8 cellular contexts compared by ENCODE assay signal in the genomic region with DNA sequence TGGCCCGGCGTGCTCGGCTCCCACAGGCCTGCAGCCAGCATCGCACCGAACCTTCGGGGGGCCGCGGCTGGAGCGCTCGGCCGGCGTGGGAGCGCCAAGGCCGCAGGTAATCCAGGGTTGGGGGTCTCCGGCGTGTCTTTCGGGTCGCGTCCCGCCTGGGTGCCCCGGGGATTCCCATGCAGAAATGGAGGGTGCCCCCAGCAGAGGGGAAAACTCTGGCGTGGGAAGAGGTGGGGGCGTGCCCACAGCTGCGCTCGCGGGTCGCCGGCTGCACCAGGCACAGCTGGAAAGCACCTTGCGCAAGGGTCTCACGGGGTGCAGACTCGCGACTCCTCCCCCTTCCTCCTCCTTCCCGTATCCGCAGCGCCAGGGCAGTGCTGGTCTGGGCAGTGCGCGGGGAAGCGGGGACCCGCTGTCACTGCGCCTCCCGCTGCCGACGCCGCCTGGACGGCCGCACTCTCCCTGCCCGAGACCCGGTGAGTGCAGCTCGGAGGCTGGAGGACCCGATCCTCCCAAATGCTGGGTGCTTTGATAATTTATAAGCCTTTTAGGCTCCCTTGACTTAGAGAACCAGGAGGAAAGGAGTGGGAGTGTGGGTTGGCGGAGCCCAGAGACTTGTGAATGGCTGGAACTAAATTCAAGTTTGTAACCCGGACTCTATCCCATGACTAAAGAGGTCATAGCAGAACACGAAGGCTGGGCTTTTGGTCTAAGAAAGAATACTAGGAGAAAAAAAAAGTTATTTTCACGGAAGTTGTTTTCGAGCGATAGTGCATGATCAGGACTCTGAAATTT. TPM values are rescaled to one million over a fixed set of nuclear protein-coding genes. Genes with fewer than 3 reads are reported as not detected.
DNase-seq lines count a peak whose midpoint lies in the region; ATAC-seq and TF ChIP-seq lines count a peak whose summit lies in the region.

No MANE protein-coding gene starts in this region.

- H3K27ac Mint-ChIP-seq in nephron: peak overlapping the region; percentile 85 to 98 (median 95)

- H3K27ac ChIP-seq in Panc1 (ENCODE audit: low read length) (peak overlapping the region; percentile 85), thoracic aorta (peak overlapping the region; percentile 98 to 99)

- CTCF ChIA-PET in AG04449 (lab: Yijun Ruan, JAX): interaction anchor here (1.8 kb wide), 1 partner anchor 21 kb away, joined by 6 read pairs; no protein-coding TSS in a partner anchor
- CTCF ChIA-PET in Panc1 (lab: Charles Lee): no interaction called here

- H3K4me3 Mint-ChIP-seq in nephron: peak overlapping the region; percentile 87 to 95 (median 95)

- peak; percentile 28 for ATAC-seq in GM18861 (IDR thresholded peaks at IDR 0.05; ENCODE audit: unreplicated experiment)
- ATAC-seq in HG03095 (IDR thresholded peaks at IDR 0.05; ENCODE audit: unreplicated experiment): peak; percentile 49
- ATAC-seq in Panc1: peak; percentile 75
- peak; percentile 66 for ATAC-seq in thoracic aorta (ENCODE audit: insufficient number of reproducible peaks, low FRiP score, low read depth)

- POLR2A ChIA-PET in AG04449 (lab: Yijun Ruan, JAX) (interaction anchor here (0.9 to 1.9 kb wide), 4 partner anchors 9 to 30 kb away, joined by 4 to 5 read pairs (median 5); no protein-coding TSS in a partner anchor), Panc1 (lab: Charles Lee) (interaction anchor here (0.7 kb wide), 1 partner anchor 27 kb away, joined by 3 read pairs; no protein-coding TSS in a partner anchor)

- peaks cover 10% of the 10 kb centered on the region for H3K27me3 Mint-ChIP-seq in nephron (ENCODE audit: low read depth)

- no peaks in the 10 kb centered on the region for H3K9me3 Mint-ChIP-seq in nephron

- DNase-seq in AG04449 (ENCODE audit: low read depth, low spot score) (no peak), Panc1 (ENCODE audit: low read depth, low spot score) (no peak), fibroblast of pulmonary artery (ENCODE audit: low read depth) (peak; percentile 95), thoracic aorta (ENCODE audit: low spot score) (peak; percentile 74)
- DNase-seq in activated T-helper 9 cell treated with anti-CD3 and anti-CD28 coated beads, Interleukin-2, amount 50 U/mL, for 16 hours (ENCODE audit: low read depth): peak; percentile 65

- H3K4me3 ChIP-seq in AG04449 (ENCODE audit: low read depth, low read length) (peak overlapping the region; percentile 86), Panc1 (ENCODE audit: low read depth in 2 of 2, low read length in 2 of 2) (peak overlapping the region; percentile 66 to 79), fibroblast of pulmonary artery (replicated peaks; ENCODE audit: low read depth, low read length) (peak overlapping the region; percentile 91), thoracic aorta (peak overlapping the region; percentile 97)

- H3K4me1 Mint-ChIP-seq in nephron: peaks cover 53% of the 10 kb centered on the region

- H3K9me3 ChIP-seq in Panc1 (ENCODE audit: control insufficient read depth, insufficient read depth, low read depth, low read length) (no peaks in the 10 kb centered on the region), thoracic aorta (no peaks in the 10 kb centered on the region)

- H3K36me3 ChIP-seq in Panc1 (ENCODE audit: control insufficient read depth, insufficient read depth, low read length) (no peaks in the 10 kb centered on the region; the same call in 1 of the 2 replicates), thoracic aorta (peaks cover 3% of the 10 kb centered on the region)

- BruUV-seq in Panc1 (replicated peaks; lab: Mats Ljungman, UMichigan): no TSS peak

- intact Hi-C loops in Panc1 (cut with micrococcal nuclease; ENCODE audit: unreplicated experiment): no loop called here

- in situ Hi-C loops in Panc1 (cut with HindIII; ENCODE audit: low pct_unique_long_range_greater_than_20kb, low sequenced_read_pairs): no loop called here

- no peaks in the 10 kb centered on the region for H3K27me3 ChIP-seq in Panc1 (ENCODE audit: control insufficient read depth, insufficient read depth, low read length)
- no peaks in the 10 kb centered on the region for H3K27me3 ChIP-seq in thoracic aorta (replicated peaks; ENCODE audit: insufficient read depth)

- peaks cover 7% of the 10 kb centered on the region for H3K36me3 Mint-ChIP-seq in nephron (ENCODE audit: low read depth)

- peaks cover 27% of the 10 kb centered on the region for H3K4me1 ChIP-seq in Panc1 (ENCODE audit: control insufficient read depth, insufficient read depth, low read length)
- H3K4me1 ChIP-seq in thoracic aorta (ENCODE audit: control insufficient read depth in 1 of 2, low read depth in 2 of 2): peaks cover 15 to 33% of the 10 kb centered on the region in 2 donors

- TF ChIP-seq CTCF in AG04449 (IDR thresholded peaks at IDR 0.05; ENCODE audit: insufficient read depth, low read length, missing control alignments): no peak
- TF ChIP-seq CTCF in Panc1 (IDR thresholded peaks at IDR 0.05): no peak
- no peak for TF ChIP-seq CTCF in fibroblast of pulmonary artery (IDR thresholded peaks at IDR 0.05; ENCODE audit: low read length, missing control alignments)
- no peak for TF ChIP-seq CTCF in nephron (IDR thresholded peaks at IDR 0.05; ENCODE audit: unreplicated experiment in 3 of 3)
- TF ChIP-seq CTCF in thoracic aorta (IDR thresholded peaks at IDR 0.05): peak; percentile 12

RNA-seq across cellular contexts. Expression of a gene that starts 0.5 kb away (rescaled TPM):
- total RNA-seq in Panc1 (2021; ENCODE audit: unreplicated experiment) (4.8 TPM), thoracic aorta (10 to 100 TPM; 63.4 to 64.3 TPM)
- polyA plus RNA-seq in Panc1 (2012; ENCODE audit: insufficient read length): 1.3 TPM

Comparison
In these comparisons a context has a peak if more than half of its experiments do, and no peak if none do; other contexts are left out.
1. DNase-seq: peak in activated T-helper 9 cell treated with anti-CD3 and anti-CD28 coated beads, Interleukin-2, amount 50 U/mL, for 16 hours (single experiment), fibroblast of pulmonary artery (single experiment) and thoracic aorta (single experiment); none in AG04449 (single experiment) and Panc1 (single experiment).
2. RNA of a gene that starts 0.5 kb away (total RNA-seq): 63.4 to 64.3 TPM in thoracic aorta; 4.8 TPM in Panc1 (single experiment); every median in the first group is over 10 times any median in the second.
3. Peak in every context shown above with its lines, with median percentiles within 50 percentile points of each other: H3K4me3 ChIP-seq and ATAC-seq.